Comparison of ENCODE assay signal across 8 cellular contexts in the genomic region with DNA sequence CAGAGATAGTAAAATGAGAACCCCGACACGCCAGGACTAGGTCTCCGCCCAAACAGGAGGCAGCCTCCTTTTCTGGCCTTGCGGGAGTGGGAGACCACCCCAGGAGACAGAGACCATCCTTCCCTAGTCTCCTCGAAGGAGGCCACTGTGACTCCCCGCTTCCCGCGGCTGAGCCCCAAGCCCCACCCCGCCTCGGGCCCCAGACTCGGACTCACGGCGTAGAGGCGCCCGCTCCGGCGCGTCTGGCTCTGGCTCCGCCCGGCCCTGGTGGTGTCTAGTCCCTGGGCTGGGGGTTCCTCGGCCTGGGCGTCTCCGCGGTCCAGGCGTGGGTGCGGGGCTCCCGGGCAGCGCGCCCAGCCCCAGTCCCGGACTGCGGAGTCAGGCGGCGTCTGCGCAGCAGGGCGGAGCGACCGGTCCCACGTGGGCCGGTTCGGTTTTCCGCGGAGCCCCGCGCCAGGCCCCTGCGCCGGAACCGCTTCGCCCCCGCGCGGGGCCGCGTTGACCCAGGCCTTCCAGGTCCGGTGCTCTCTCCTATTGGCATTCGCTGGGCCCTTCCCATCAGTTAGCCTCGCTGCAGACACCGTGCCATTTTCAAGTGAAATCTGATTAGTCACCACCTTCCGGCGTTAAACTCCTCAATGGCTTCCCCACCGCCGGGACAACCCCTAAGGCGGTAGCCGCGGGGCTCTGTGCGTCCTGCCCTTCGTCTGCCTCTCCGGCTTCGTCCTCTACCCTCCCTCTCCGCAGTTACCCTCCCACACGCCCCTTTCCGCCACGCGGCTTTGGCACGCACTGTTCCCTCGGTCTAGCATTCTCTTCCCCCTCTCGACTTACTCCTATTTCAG. TPM values are rescaled to one million over a fixed set of nuclear protein-coding genes. Genes with fewer than 3 reads are reported as not detected.
A peak's percentile ranks its signal among the peaks of the same experiment; 100 is the strongest.
DNase-seq lines count a peak whose midpoint lies in the region; ATAC-seq and TF ChIP-seq lines count a peak whose summit lies in the region.

A gene with protein sequence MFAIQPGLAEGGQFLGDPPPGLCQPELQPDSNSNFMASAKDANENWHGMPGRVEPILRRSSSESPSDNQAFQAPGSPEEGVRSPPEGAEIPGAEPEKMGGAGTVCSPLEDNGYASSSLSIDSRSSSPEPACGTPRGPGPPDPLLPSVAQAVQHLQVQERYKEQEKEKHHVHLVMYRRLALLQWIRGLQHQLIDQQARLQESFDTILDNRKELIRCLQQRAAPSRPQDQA (minus strand): TSS at position 393 of the 845 bp plus-strand sequence. CDS start 2,563 bp downstream, outside the sequence.

- H3K27me3 Mint-ChIP-seq in activated T-cell treated with anti-CD3 and anti-CD28 coated beads, Interleukin-2, amount 50 U/mL, for 4 hours (ENCODE audit: low read depth) = no peaks in the 10 kb centered on the region

- H3K4me3 ChIP-seq in PC-3 (ENCODE audit: low read length) (peak within 1 kb of the TSS; percentile 79), muscle layer of duodenum (ENCODE audit: low read depth in 1 of 2, low read length in 2 of 2) (peak within 1 kb of the TSS; percentile 87 to 94)

- H3K4me1 Mint-ChIP-seq in activated T-cell treated with anti-CD3 and anti-CD28 coated beads, Interleukin-2, amount 50 U/mL, for 4 hours (ENCODE audit: low read depth) = peaks cover 29% of the 10 kb centered on the region

- no peaks in the 10 kb centered on the region for H3K9me3 Mint-ChIP-seq in activated T-cell treated with anti-CD3 and anti-CD28 coated beads, Interleukin-2, amount 50 U/mL, for 4 hours

- H3K4me1 ChIP-seq in PC-3 (ENCODE audit: insufficient read depth, low read length) = peaks cover 23% of the 10 kb centered on the region
- peaks cover 13 to 24% of the 10 kb centered on the region in 2 donors for H3K4me1 ChIP-seq in muscle layer of duodenum (ENCODE audit: control insufficient read depth in 1 of 2, insufficient read depth in 2 of 2, low read length in 2 of 2)

- CTCF ChIA-PET in PC-3 (lab: Charles Lee) = no interaction called here

- peak within 1 kb of the TSS; percentile 90 for H3K9ac ChIP-seq in PC-3 (ENCODE audit: low read length)

- peak within 1 kb of the TSS; percentile 92 for H3K4me3 Mint-ChIP-seq in activated T-cell treated with anti-CD3 and anti-CD28 coated beads, Interleukin-2, amount 50 U/mL, for 4 hours

- H3K36me3 ChIP-seq in PC-3 (ENCODE audit: low read depth, low read length) (0 out of 2 replicates have a peak, but pooled peaks cover 6% of the 10 kb centered on the region), muscle layer of duodenum (ENCODE audit: control insufficient read depth in 1 of 2, insufficient read depth in 2 of 2, low read length in 2 of 2) (peaks cover 5 to 13% of the 10 kb centered on the region in 2 donors)

- no TSS peak for BruUV-seq in PC-3 (replicated peaks; lab: Mats Ljungman, UMichigan)

- no peaks in the 10 kb centered on the region for H3F3A ChIP-seq in PC-3 (ENCODE audit: low read length, unreplicated experiment)

- peak; percentile 63 for ATAC-seq in HG03045 (IDR thresholded peaks at IDR 0.05; ENCODE audit: unreplicated experiment)
- ATAC-seq in PC-3 = peak; percentile 72
- peak; percentile 88 to 90 for ATAC-seq in activated T-cell treated with anti-CD3 and anti-CD28 coated beads, Interleukin-2, amount 50 U/mL, for 4 hours
- ATAC-seq in esophagus mucosa = peak; percentile 67

- no peaks in the 10 kb centered on the region for H3K9me3 ChIP-seq in PC-3 (ENCODE audit: low read length)
- H3K9me3 ChIP-seq in muscle layer of duodenum (ENCODE audit: control insufficient read depth in 1 of 2, low read length in 2 of 2) = no peaks in the 10 kb centered on the region

- peaks cover 13% of the 10 kb centered on the region for H3K36me3 Mint-ChIP-seq in activated T-cell treated with anti-CD3 and anti-CD28 coated beads, Interleukin-2, amount 50 U/mL, for 4 hours (ENCODE audit: insufficient read depth)

- DNase-seq in NCI-H1092 treated with DMSO at 0.1 percent for 48 hours (lab: John Stamatoyannopoulos, UW) (peak; percentile 40), NCI-H1092 (lab: John Stamatoyannopoulos, UW) (no peak), PC-3 (peak; percentile 61)
- peak; percentile 78 for DNase-seq in activated T-cell treated with anti-CD3 and anti-CD28 coated beads, Interleukin-2, amount 50 U/mL, for 4 hours
- DNase-seq in stimulated activated CD8-positive, alpha-beta memory T cell treated with anti-CD3 and anti-CD28 coated beads, Interleukin-7, amount 100 ng/mL, for 4 hours (ENCODE audit: low read depth in 2 of 2) = peak; percentile 74 to 79

- H3K27ac ChIP-seq in PC-3 (ENCODE audit: low read length) (peak within 1 kb of the TSS; percentile 74), muscle layer of duodenum (ENCODE audit: low read length) (peak within 1 kb of the TSS; percentile 71)

- no peaks in the 10 kb centered on the region for H3K9me2 ChIP-seq in PC-3 (replicated peaks; ENCODE audit: low read length)

- peaks cover 4% of the 10 kb centered on the region; the same call in 1 of the 2 replicates for H4K20me1 ChIP-seq in PC-3 (ENCODE audit: low read length)

- H3K27me3 ChIP-seq in PC-3 (ENCODE audit: low read length) = no peaks in the 10 kb centered on the region
- no peaks in the 10 kb centered on the region for H3K27me3 ChIP-seq in muscle layer of duodenum (ENCODE audit: low read depth, low read length)

- intact Hi-C loops in PC-3 (cut with micrococcal nuclease) = loop anchor here (2.0 to 5.0 kb wide), 2 partner anchors 56 to 76 kb away; a partner anchor contains a TSS

- no peak for TF ChIP-seq CTCF in PC-3 (conservative IDR thresholded peaks at IDR 0.05; ENCODE audit: low read depth, low read length)

- H3K4me2 ChIP-seq in PC-3 (ENCODE audit: low read length) = peak within 1 kb of the TSS; percentile 95

- POLR2A ChIA-PET in PC-3 (lab: Charles Lee; ENCODE audit: unreplicated experiment) = no interaction called here

- peak within 1 kb of the TSS; percentile 95 for H2AFZ ChIP-seq in PC-3 (ENCODE audit: low read length)

- H3K79me2 ChIP-seq in PC-3 (ENCODE audit: low read length) = peaks cover 35% of the 10 kb centered on the region

RNA-seq across cellular contexts. Expression of the gene that starts here (rescaled TPM):
- 13.4 and 19.2 TPM in 2 replicates for total RNA-seq in PC-3 (2014; rRNA removed)
- 10 to 100 TPM; 19.5 to 20.6 (median 19.9) TPM for total RNA-seq in activated T-cell treated with anti-CD3 and anti-CD28 coated beads, Interleukin-2, amount 50 U/mL, for 4 hours
- total RNA-seq in esophagus mucosa = 1.4 TPM
